In genomic region chr17:81871387-81872120, GRCh38 we compare ENCODE assay signal across 1 cellular context.
A peak's percentile ranks its signal among the peaks of the same experiment; 100 is the strongest.
TF ChIP-seq lines count a peak whose summit lies in the region.

No MANE protein-coding gene starts in this region.

TF ChIP-seq in A549, 52 proteins besides CTCF, POLR2A, EP300 and RAD21 (continued from another document):
- TF ChIP-seq FOSL2 (IDR thresholded peaks at IDR 0.05) (no peak), FOSL2 (CRISPR knock-in tag; IDR thresholded peaks at IDR 0.05) (peak; percentile 39; the same call in 1 of the 2 replicates), TP53 (CRISPR knock-in tag; IDR thresholded peaks at IDR 0.05) (peak; percentile 96), RFX5 (IDR thresholded peaks at IDR 0.05) (peak; percentile 70), TFCP2L1 (CRISPR knock-in tag; IDR thresholded peaks at IDR 0.05) (peak; percentile 70; the same call in 1 of the 2 replicates), ZSCAN20 (CRISPR knock-in tag; IDR thresholded peaks at IDR 0.05) (peak; percentile 94), HES2 (IDR thresholded peaks at IDR 0.05) (no peak), ZC3H11A (IDR thresholded peaks at IDR 0.05) (no peak), HOXB13 (CRISPR knock-in tag; IDR thresholded peaks at IDR 0.05; ENCODE audit: low read depth) (peak; percentile 99), HMGXB4 (CRISPR knock-in tag; IDR thresholded peaks at IDR 0.05; ENCODE audit: borderline replicate concordance) (peak; percentile 92), CHD4 (IDR thresholded peaks at IDR 0.05; ENCODE audit: borderline replicate concordance) (0 out of 2 replicates have a peak, but pooled peaks have one; percentile 4), NPAS2 (CRISPR knock-in tag; IDR thresholded peaks at IDR 0.05; ENCODE audit: borderline replicate concordance) (peak; percentile 90; the same call in 1 of the 2 replicates), MAFK (IDR thresholded peaks at IDR 0.05; ENCODE audit: partially characterized antibody) (no peak), JUN (IDR thresholded peaks at IDR 0.05) (peak; percentile 54 to 78; a peak in 3 of 5 replicates), ZNF302 (CRISPR knock-in tag; IDR thresholded peaks at IDR 0.05) (peak; percentile 76; the same call in 1 of the 2 replicates), MYC (IDR thresholded peaks at IDR 0.05; ENCODE audit: borderline replicate concordance, low read length) (peak; percentile 99), ZFP36 (IDR thresholded peaks at IDR 0.05; ENCODE audit: borderline replicate concordance, partially characterized antibody) (no peak), HEYL (CRISPR knock-in tag; IDR thresholded peaks at IDR 0.05) (peak; percentile 98), ATOH8 (CRISPR knock-in tag; IDR thresholded peaks at IDR 0.05; ENCODE audit: low read depth) (peak; percentile 99), RNF2 (IDR thresholded peaks at IDR 0.05; ENCODE audit: borderline replicate concordance, low read depth) (peak; percentile 93; the same call in 1 of the 2 replicates), PHF8 (IDR thresholded peaks at IDR 0.05; ENCODE audit: borderline replicate concordance, low read depth) (peak; percentile 95), E2F6 (IDR thresholded peaks at IDR 0.05; ENCODE audit: borderline replicate concordance, low read depth) (peak; percentile 99), BHLHE40 (IDR thresholded peaks at IDR 0.05; ENCODE audit: low read depth, low read length) (peak; percentile 98), EHMT2 (IDR thresholded peaks at IDR 0.05; ENCODE audit: low read depth) (no peak)
- TF ChIP-seq, protein P1, sequence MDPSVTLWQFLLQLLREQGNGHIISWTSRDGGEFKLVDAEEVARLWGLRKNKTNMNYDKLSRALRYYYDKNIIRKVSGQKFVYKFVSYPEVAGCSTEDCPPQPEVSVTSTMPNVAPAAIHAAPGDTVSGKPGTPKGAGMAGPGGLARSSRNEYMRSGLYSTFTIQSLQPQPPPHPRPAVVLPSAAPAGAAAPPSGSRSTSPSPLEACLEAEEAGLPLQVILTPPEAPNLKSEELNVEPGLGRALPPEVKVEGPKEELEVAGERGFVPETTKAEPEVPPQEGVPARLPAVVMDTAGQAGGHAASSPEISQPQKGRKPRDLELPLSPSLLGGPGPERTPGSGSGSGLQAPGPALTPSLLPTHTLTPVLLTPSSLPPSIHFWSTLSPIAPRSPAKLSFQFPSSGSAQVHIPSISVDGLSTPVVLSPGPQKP (IDR thresholded peaks at IDR 0.05; ENCODE audit: low read depth, low read length), result no peak
- TF ChIP-seq, protein P2, sequence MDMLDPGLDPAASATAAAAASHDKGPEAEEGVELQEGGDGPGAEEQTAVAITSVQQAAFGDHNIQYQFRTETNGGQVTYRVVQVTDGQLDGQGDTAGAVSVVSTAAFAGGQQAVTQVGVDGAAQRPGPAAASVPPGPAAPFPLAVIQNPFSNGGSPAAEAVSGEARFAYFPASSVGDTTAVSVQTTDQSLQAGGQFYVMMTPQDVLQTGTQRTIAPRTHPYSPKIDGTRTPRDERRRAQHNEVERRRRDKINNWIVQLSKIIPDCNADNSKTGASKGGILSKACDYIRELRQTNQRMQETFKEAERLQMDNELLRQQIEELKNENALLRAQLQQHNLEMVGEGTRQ (IDR thresholded peaks at IDR 0.05), result peak; percentile 76
- TF ChIP-seq, protein P3, sequence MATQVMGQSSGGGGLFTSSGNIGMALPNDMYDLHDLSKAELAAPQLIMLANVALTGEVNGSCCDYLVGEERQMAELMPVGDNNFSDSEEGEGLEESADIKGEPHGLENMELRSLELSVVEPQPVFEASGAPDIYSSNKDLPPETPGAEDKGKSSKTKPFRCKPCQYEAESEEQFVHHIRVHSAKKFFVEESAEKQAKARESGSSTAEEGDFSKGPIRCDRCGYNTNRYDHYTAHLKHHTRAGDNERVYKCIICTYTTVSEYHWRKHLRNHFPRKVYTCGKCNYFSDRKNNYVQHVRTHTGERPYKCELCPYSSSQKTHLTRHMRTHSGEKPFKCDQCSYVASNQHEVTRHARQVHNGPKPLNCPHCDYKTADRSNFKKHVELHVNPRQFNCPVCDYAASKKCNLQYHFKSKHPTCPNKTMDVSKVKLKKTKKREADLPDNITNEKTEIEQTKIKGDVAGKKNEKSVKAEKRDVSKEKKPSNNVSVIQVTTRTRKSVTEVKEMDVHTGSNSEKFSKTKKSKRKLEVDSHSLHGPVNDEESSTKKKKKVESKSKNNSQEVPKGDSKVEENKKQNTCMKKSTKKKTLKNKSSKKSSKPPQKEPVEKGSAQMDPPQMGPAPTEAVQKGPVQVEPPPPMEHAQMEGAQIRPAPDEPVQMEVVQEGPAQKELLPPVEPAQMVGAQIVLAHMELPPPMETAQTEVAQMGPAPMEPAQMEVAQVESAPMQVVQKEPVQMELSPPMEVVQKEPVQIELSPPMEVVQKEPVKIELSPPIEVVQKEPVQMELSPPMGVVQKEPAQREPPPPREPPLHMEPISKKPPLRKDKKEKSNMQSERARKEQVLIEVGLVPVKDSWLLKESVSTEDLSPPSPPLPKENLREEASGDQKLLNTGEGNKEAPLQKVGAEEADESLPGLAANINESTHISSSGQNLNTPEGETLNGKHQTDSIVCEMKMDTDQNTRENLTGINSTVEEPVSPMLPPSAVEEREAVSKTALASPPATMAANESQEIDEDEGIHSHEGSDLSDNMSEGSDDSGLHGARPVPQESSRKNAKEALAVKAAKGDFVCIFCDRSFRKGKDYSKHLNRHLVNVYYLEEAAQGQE (IDR thresholded peaks at IDR 0.05), result no peak
- TF ChIP-seq, protein P4, sequence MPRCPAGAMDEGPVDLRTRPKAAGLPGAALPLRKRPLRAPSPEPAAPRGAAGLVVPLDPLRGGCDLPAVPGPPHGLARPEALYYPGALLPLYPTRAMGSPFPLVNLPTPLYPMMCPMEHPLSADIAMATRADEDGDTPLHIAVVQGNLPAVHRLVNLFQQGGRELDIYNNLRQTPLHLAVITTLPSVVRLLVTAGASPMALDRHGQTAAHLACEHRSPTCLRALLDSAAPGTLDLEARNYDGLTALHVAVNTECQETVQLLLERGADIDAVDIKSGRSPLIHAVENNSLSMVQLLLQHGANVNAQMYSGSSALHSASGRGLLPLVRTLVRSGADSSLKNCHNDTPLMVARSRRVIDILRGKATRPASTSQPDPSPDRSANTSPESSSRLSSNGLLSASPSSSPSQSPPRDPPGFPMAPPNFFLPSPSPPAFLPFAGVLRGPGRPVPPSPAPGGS (IDR thresholded peaks at IDR 0.05), result peak; percentile 71
